ENCODE assay signal across 8 cellular contexts in the genomic region with DNA sequence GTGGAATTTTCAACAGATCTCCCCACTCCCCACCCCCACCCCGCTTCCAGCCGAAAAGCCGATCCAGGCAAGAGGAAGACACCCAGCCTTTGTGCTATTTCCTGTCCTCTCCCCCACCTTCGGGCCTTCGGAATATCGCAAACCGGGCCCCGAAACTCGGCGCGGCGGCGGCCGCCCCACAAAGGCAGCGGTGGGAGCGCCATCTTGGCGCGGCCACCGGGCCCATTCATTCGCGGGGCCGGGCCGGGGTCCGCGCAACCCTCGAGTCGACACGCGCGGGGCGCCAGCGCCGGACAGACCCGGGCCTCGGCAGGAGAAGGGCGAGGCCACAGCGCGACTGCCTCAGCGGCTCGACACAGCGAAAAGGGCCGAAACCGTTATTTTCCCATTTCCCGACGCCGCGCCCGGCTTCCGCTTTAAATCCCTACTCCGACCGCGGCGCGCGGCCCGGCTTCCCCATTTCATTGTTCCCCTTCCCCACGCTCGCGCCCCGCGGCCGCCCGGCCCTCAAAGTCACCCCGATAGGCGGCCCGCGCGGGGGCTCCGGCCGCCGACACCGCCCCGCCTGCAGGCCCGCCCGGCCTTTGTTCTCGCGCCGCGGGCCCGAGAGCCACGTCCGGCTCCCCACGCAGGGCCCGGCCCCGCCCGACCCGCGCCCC. TPM values are rescaled to one million over a fixed set of nuclear protein-coding genes. Genes with fewer than 3 reads are reported as not detected.
A peak's percentile ranks its signal among the peaks of the same experiment; 100 is the strongest.
DNase-seq lines count a peak whose midpoint lies in the region; ATAC-seq and TF ChIP-seq lines count a peak whose summit lies in the region.

No MANE protein-coding gene starts in this region.

- no peaks in the 10 kb centered on the region for H3F3A ChIP-seq in DOHH2 (ENCODE audit: control insufficient read depth, insufficient read depth)

- H2BK5ac ChIP-seq in mesenchymal stem cell (ENCODE audit: low read depth, low read length, poor library complexity, severe bottlenecking), result peak overlapping the region; percentile 86

- H3K79me2 ChIP-seq in DOHH2 (ENCODE audit: control insufficient read depth, low read length) (peaks cover 79% of the 10 kb centered on the region), KMS-11 (ENCODE audit: insufficient read depth, low read depth) (peaks cover 62% of the 10 kb centered on the region)

- H3K27ac ChIP-seq in DOHH2 (ENCODE audit: low read depth, low read length), result peak overlapping the region; percentile 70
- peak overlapping the region; percentile 91 for H3K27ac ChIP-seq in KMS-11
- peak overlapping the region; percentile 78 for H3K27ac ChIP-seq in mesenchymal stem cell (ENCODE audit: low read length, poor library complexity, severe bottlenecking)

- peak overlapping the region in 1 of 2 experiments; percentile 42 for H2BK12ac ChIP-seq in mesenchymal stem cell (ENCODE audit: low read length in 2 of 2)

- H3K4me3 ChIP-seq in DOHH2 (ENCODE audit: low read length) (peak overlapping the region; percentile 91), KMS-11 (IDR thresholded peaks at IDR 0.05; ENCODE audit: insufficient read depth, low read depth, low read length) (peak overlapping the region; percentile 71), mesenchymal stem cell (ENCODE audit: insufficient read depth in 1 of 2, low read depth in 1 of 2, low read length in 2 of 2) (peak overlapping the region; percentile 87 to 90)

- H3K27me3 Mint-ChIP-seq in activated B cell treated with CpG ODN at 0.5 μM for 24 hours, result no peaks in the 10 kb centered on the region

- no peaks in the 10 kb centered on the region for H3K9me3 ChIP-seq in DOHH2 (ENCODE audit: control insufficient read depth, insufficient read depth, low read length)
- no peaks in the 10 kb centered on the region for H3K9me3 ChIP-seq in mesenchymal stem cell (ENCODE audit: control insufficient read depth, low read length)

- H3K18ac ChIP-seq in mesenchymal stem cell (ENCODE audit: low read depth in 1 of 2, low read length in 2 of 2), result peak overlapping the region; percentile 79 to 97

- peak overlapping the region in 1 of 2 experiments; percentile 99 for H3K23ac ChIP-seq in mesenchymal stem cell (ENCODE audit: low read length in 2 of 2)

- H3K9ac ChIP-seq in KMS-11, result peak overlapping the region; percentile 92
- H3K9ac ChIP-seq in mesenchymal stem cell (ENCODE audit: low read length), result peak overlapping the region; percentile 94

- peak overlapping the region; percentile 94 for H4K91ac ChIP-seq in mesenchymal stem cell (ENCODE audit: low read length)

- peak overlapping the region; percentile 65 for H3K4me2 ChIP-seq in DOHH2 (ENCODE audit: low read length)
- H3K4me2 ChIP-seq in KMS-11, result peak overlapping the region; percentile 50
- H3K4me2 ChIP-seq in mesenchymal stem cell (ENCODE audit: low read length, poor library complexity, severe bottlenecking), result peak overlapping the region; percentile 39

- no peaks in the 10 kb centered on the region for H3K9me3 Mint-ChIP-seq in activated B cell treated with CpG ODN at 0.5 μM for 24 hours

- H3K79me1 ChIP-seq in mesenchymal stem cell (replicated peaks; ENCODE audit: low read length, poor library complexity, severe bottlenecking), result peaks cover 20% of the 10 kb centered on the region

- peak overlapping the region; percentile 94 to 95 for H3K4ac ChIP-seq in mesenchymal stem cell (ENCODE audit: low read depth in 1 of 2, low read length in 2 of 2)

- POLR2A ChIA-PET in activated B cell treated with CpG ODN at 0.5 μM for 24 hours (lab: Charles Lee), result interaction anchor here (0.6 to 1.9 kb wide), 3 partner anchors 21 to 851 kb away, joined by 3 to 7 read pairs (median 5); no protein-coding TSS in a partner anchor

- under 1% methylated on average over 64 of the region's 88 CpGs for WGBS in mesenchymal stem cell

- peak overlapping the region; percentile 86 for H2AK5ac ChIP-seq in mesenchymal stem cell (ENCODE audit: low read length, severe bottlenecking)

- H3K27me3 ChIP-seq in DOHH2 (ENCODE audit: control insufficient read depth, low read length), result no peaks in the 10 kb centered on the region
- no peaks in the 10 kb centered on the region for H3K27me3 ChIP-seq in KMS-11 (ENCODE audit: insufficient read depth, low read depth)
- H3K27me3 ChIP-seq in mesenchymal stem cell (ENCODE audit: control insufficient read depth in 1 of 2, insufficient read depth in 1 of 2, low read length in 2 of 2), result peaks cover 0 to 1% of the 10 kb centered on the region in 2 experiments

- CTCF ChIA-PET in activated B cell treated with CpG ODN at 0.5 μM for 24 hours (lab: Charles Lee), result interaction anchor here (0.6 kb wide), 1 partner anchor 857 kb away, joined by 3 read pairs; no protein-coding TSS in a partner anchor

- peaks cover 58% of the 10 kb centered on the region for H3K4me1 Mint-ChIP-seq in activated B cell treated with CpG ODN at 0.5 μM for 24 hours

- H2BK120ac ChIP-seq in mesenchymal stem cell (ENCODE audit: low read depth, low read length), result peak overlapping the region; percentile 95

- H3K36me3 Mint-ChIP-seq in activated B cell treated with CpG ODN at 0.5 μM for 24 hours (ENCODE audit: low read depth), result peaks cover 13% of the 10 kb centered on the region

- DNase-seq in activated B cell treated with CpG ODN at 0.5 μM for 24 hours (peak; percentile 68), mesenchymal stem cell (peak; percentile 50), NCI-H1092 (lab: John Stamatoyannopoulos, UW) (no peak)
- DNase-seq in effector CD4-positive, alpha-beta T cell, result peak; percentile 25
- DNase-seq in stimulated activated naive CD4-positive, alpha-beta T cell treated with Interleukin-2 at 50 U/mL for 16 hours (lab: John Stamatoyannopoulos, UW), result peak; percentile 42

- ATAC-seq in GM21526 (IDR thresholded peaks at IDR 0.05; ENCODE audit: low FRiP score, unreplicated experiment) (peak; percentile 23), activated B cell treated with CpG ODN at 0.5 μM for 24 hours (ENCODE audit: low read depth) (peak; percentile 32)

- H4K20me1 ChIP-seq in DOHH2 (ENCODE audit: control insufficient read depth, insufficient read depth, low read depth, low read length), result peaks cover 35% of the 10 kb centered on the region
- H4K20me1 ChIP-seq in KMS-11 (ENCODE audit: insufficient read depth), result peaks cover 41% of the 10 kb centered on the region

- H4K8ac ChIP-seq in mesenchymal stem cell (ENCODE audit: low read length), result peak overlapping the region; percentile 96

- intact Hi-C loops in activated B cell treated with CpG ODN at 0.5 μM for 24 hours (cut with micrococcal nuclease), result loop anchor here (2.0 to 10.0 kb wide), 2 partner anchors 55 to 585 kb away; a partner anchor contains a TSS

- peaks cover 65% of the 10 kb centered on the region for H3K4me1 ChIP-seq in DOHH2 (ENCODE audit: control insufficient read depth, low read length)
- H3K4me1 ChIP-seq in KMS-11 (ENCODE audit: low read depth, poor library complexity, severe bottlenecking), result peaks cover 70% of the 10 kb centered on the region
- H3K4me1 ChIP-seq in mesenchymal stem cell (ENCODE audit: control insufficient read depth, insufficient read depth, low read depth, low read length), result peaks cover 34% of the 10 kb centered on the region

- H3K36me3 ChIP-seq in DOHH2 (ENCODE audit: control insufficient read depth, low read length) (peaks cover 47% of the 10 kb centered on the region), KMS-11 (ENCODE audit: insufficient read depth) (no peaks in the 10 kb centered on the region), mesenchymal stem cell (ENCODE audit: control insufficient read depth in 1 of 2, insufficient read depth in 2 of 2, low read depth in 1 of 2, low read length in 2 of 2) (peaks cover 0 to 14% of the 10 kb centered on the region in 2 experiments)

- peak overlapping the region; percentile 84 for H3K4me3 Mint-ChIP-seq in activated B cell treated with CpG ODN at 0.5 μM for 24 hours

- no peak overlapping the region for H2BK15ac ChIP-seq in mesenchymal stem cell (ENCODE audit: low read depth, poor library complexity, severe bottlenecking)

- TF ChIP-seq CTCF in DOHH2 (IDR thresholded peaks at IDR 0.05; ENCODE audit: low read depth, low read length, poor library complexity, severe bottlenecking) (no peak), KMS-11 (conservative IDR thresholded peaks at IDR 0.05; ENCODE audit: low read depth, low read length) (no peak), activated B cell treated with CpG ODN at 0.5 μM for 24 hours (IDR thresholded peaks at IDR 0.05) (no peak)

- peak overlapping the region; percentile 82 for H3K27ac Mint-ChIP-seq in activated B cell treated with CpG ODN at 0.5 μM for 24 hours

- peak overlapping the region; percentile 89 to 92 for H3K14ac ChIP-seq in mesenchymal stem cell (ENCODE audit: low read length in 2 of 2)

- no peaks in the 10 kb centered on the region for H3K9me2 ChIP-seq in DOHH2 (replicated peaks; ENCODE audit: control insufficient read depth, low read length)

- H2AFZ ChIP-seq in KMS-11 (ENCODE audit: low read depth) (0 out of 2 replicates have a peak overlapping the region, but pooled peaks have one; percentile 23), mesenchymal stem cell (ENCODE audit: low read depth, low read length) (no peak overlapping the region)

RNA-seq across cellular contexts. Expression of a gene that starts 0.9 kb away (rescaled TPM):
- 266 and 302 TPM in 2 replicates for total RNA-seq in activated B cell treated with CpG ODN at 0.5 μM for 24 hours
- polyA plus RNA-seq in mesenchymal stem cell (2013, experiment 1 of 2), result 252 TPM
- 253 TPM for polyA plus RNA-seq in mesenchymal stem cell (2013, experiment 2 of 2)

RNA-seq across cellular contexts. Expression of a gene that starts 25.1 kb away (rescaled TPM):
- total RNA-seq in activated B cell treated with CpG ODN at 0.5 μM for 24 hours, result 0.73 and 1.3 TPM in 2 replicates
- 0.25 TPM for polyA plus RNA-seq in mesenchymal stem cell (2013, experiment 1 of 2)
- 0.25 TPM for polyA plus RNA-seq in mesenchymal stem cell (2013, experiment 2 of 2)

RNA-seq across cellular contexts. Expression of a gene that starts 29.1 kb away (rescaled TPM):
- 0.29 and 0.51 TPM in 2 replicates for total RNA-seq in activated B cell treated with CpG ODN at 0.5 μM for 24 hours
- polyA plus RNA-seq in mesenchymal stem cell (2013, experiment 1 of 2), result 0.95 TPM
- polyA plus RNA-seq in mesenchymal stem cell (2013, experiment 2 of 2), result 1.1 TPM
